Comparison of ENCODE assay signal across 17 cellular contexts in the genomic region with DNA sequence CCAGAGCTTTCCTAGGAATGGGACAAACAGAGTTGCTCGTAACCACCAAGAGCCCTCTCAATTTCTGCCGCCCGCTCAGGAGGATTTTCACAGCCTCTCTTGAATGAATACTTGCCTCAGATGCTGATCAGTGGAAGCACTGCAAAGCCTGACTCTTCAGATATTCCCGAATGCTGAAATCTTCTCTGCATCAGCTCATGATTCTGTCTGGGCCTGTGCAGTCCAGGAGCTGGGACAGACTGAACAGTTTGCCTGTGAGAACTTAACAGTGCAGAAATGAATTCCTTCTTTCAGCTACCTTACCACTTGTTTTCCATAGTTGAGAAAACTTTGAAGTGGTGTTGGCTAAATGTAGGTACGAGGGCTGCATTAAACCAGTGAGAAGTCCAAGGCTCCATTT. TPM values are rescaled to one million over a fixed set of nuclear protein-coding genes. Genes with fewer than 3 reads are reported as not detected.
DNase-seq lines count a peak whose midpoint lies in the region; ATAC-seq and TF ChIP-seq lines count a peak whose summit lies in the region.
"Had no signal": no experiment of that assay in that cellular context is flagged by ENCODE, and none has a peak within 500 bp of the region (broad histone marks: within the 10 kb centered on the region; RNA-seq: fewer than 3 reads in every experiment).

No MANE protein-coding gene starts in this region.

- H3K36me3 Mint-ChIP-seq in progenitor cell of endocrine pancreas (ENCODE audit: insufficient read depth) = peaks cover 8% of the 10 kb centered on the region
- H3K36me3 Mint-ChIP-seq: activated naive CD4-positive, alpha-beta T cell treated with anti-CD3 and anti-CD28 coated beads, Interleukin-2, amount 10 ng/mL, durations not matched to agents 7 days and 5 days; CD4-positive, alpha-beta memory T cell; memory B cell had no signal

- DNase-seq in Right ventricle myocardium superior = peak; percentile 19
- DNase-seq in left cardiac atrium = no peak
- DNase-seq in left ventricle myocardium inferior = no peak
- DNase-seq in progenitor cell of endocrine pancreas (ENCODE audit: low spot score, unreplicated experiment) = no peak
- DNase-seq in NCI-H146 treated with DMSO at 0.1 percent for 48 hours (lab: John Stamatoyannopoulos, UW; ENCODE audit: unreplicated experiment) = no peak
- no peak for DNase-seq in activated CD8-positive, alpha-beta memory T cell treated with anti-CD3 and anti-CD28 coated beads, Interleukin-2, amount 50 U/mL, for 48 hours
- DNase-seq in ascending aorta (ENCODE audit: low spot score in 2 of 2) = no peak
- no peak for DNase-seq in EL
- DNase-seq: activated naive CD4-positive, alpha-beta T cell treated with anti-CD3 and anti-CD28 coated beads, Interleukin-2, amount 10 ng/mL, durations not matched to agents 7 days and 5 days; CD4-positive, alpha-beta memory T cell; erythroblast; MM.1S; NCI-H2081 treated with DMSO at 0.1 percent for 48 hours; stimulated activated CD4-positive, alpha-beta T cell treated with anti-CD3 and anti-CD28 coated beads, Interleukin-2, amount 100 ng/mL, for 48 hours had no signal

- H3K4me3 ChIP-seq in left ventricle myocardium inferior (no peak overlapping the region), ascending aorta (no peak overlapping the region)
- H3K4me3 ChIP-seq: A549, SK-N-MC had no signal

- H3K27ac Mint-ChIP-seq in progenitor cell of endocrine pancreas = peak overlapping the region; percentile 60
- H3K27ac Mint-ChIP-seq: activated naive CD4-positive, alpha-beta T cell treated with anti-CD3 and anti-CD28 coated beads, Interleukin-2, amount 10 ng/mL, durations not matched to agents 7 days and 5 days; CD4-positive, alpha-beta memory T cell; memory B cell had no signal

- TF ChIP-seq CTCF in left ventricle myocardium inferior (IDR thresholded peaks at IDR 0.05; ENCODE audit: borderline replicate concordance) (no peak), progenitor cell of endocrine pancreas (IDR thresholded peaks at IDR 0.05; ENCODE audit: unreplicated experiment) (no peak), ascending aorta (IDR thresholded peaks at IDR 0.05) (no peak)

- H3K9me3 Mint-ChIP-seq in progenitor cell of endocrine pancreas (ENCODE audit: low read depth) = peaks cover 5% of the 10 kb centered on the region
- H3K9me3 Mint-ChIP-seq: activated naive CD4-positive, alpha-beta T cell treated with anti-CD3 and anti-CD28 coated beads, Interleukin-2, amount 10 ng/mL, durations not matched to agents 7 days and 5 days; memory B cell had no signal

- no peak overlapping the region for H3K4me3 Mint-ChIP-seq in progenitor cell of endocrine pancreas (ENCODE audit: low read depth)
- H3K4me3 Mint-ChIP-seq: activated naive CD4-positive, alpha-beta T cell treated with anti-CD3 and anti-CD28 coated beads, Interleukin-2, amount 10 ng/mL, durations not matched to agents 7 days and 5 days; CD4-positive, alpha-beta memory T cell; memory B cell had no signal

- intact Hi-C loops in Right ventricle myocardium superior (cut with DNase I) (no loop called here), left cardiac atrium (cut with DNase I) (loop anchor here in 1 of 2 donors (5.0 kb wide), 1 partner anchor 42 kb away; no protein-coding TSS in a partner anchor), left ventricle myocardium inferior (cut with micrococcal nuclease) (no loop called here), ascending aorta (cut with DNase I) (no loop called here)

- ATAC-seq in Right ventricle myocardium superior (ENCODE audit: poor library complexity) (peak; percentile 5), left cardiac atrium (no peak)

- peaks cover 91% of the 10 kb centered on the region for H3K4me1 ChIP-seq in left ventricle myocardium inferior
- no peaks in the 10 kb centered on the region for H3K4me1 ChIP-seq in ascending aorta

- no peaks in the 10 kb centered on the region for H3K27me3 Mint-ChIP-seq in progenitor cell of endocrine pancreas
- H3K27me3 Mint-ChIP-seq: activated naive CD4-positive, alpha-beta T cell treated with anti-CD3 and anti-CD28 coated beads, Interleukin-2, amount 10 ng/mL, durations not matched to agents 7 days and 5 days; CD4-positive, alpha-beta memory T cell had no signal

- H3K9me3 ChIP-seq in left ventricle myocardium inferior (replicated peaks) = no peaks in the 10 kb centered on the region
- no peaks in the 10 kb centered on the region for H3K9me3 ChIP-seq in ascending aorta
- H3K9me3 ChIP-seq: A549 had no signal

- H3K36me3 ChIP-seq in left ventricle myocardium inferior (no peaks in the 10 kb centered on the region), ascending aorta (no peaks in the 10 kb centered on the region)

- H3K4me1 Mint-ChIP-seq in progenitor cell of endocrine pancreas (ENCODE audit: low read depth) = peaks cover 29% of the 10 kb centered on the region
- H3K4me1 Mint-ChIP-seq: activated naive CD4-positive, alpha-beta T cell treated with anti-CD3 and anti-CD28 coated beads, Interleukin-2, amount 10 ng/mL, durations not matched to agents 7 days and 5 days; CD4-positive, alpha-beta memory T cell; memory B cell had no signal

- H3K27ac ChIP-seq in left ventricle myocardium inferior (replicated peaks) (peak overlapping the region; percentile 86), ascending aorta (peak overlapping the region in 1 of 2 donors; percentile 21)
- H3K27ac ChIP-seq: SK-N-MC had no signal

- H3K27me3 ChIP-seq in left ventricle myocardium inferior (ENCODE audit: low read depth) (no peaks in the 10 kb centered on the region), ascending aorta (no peaks in the 10 kb centered on the region)

RNA-seq across cellular contexts. Expression of gene ZNF462, which starts 17.1 kb away (rescaled TPM):
- total RNA-seq in Right ventricle myocardium superior = 21.2 TPM
- total RNA-seq in left cardiac atrium = 10 to 100 TPM; 18.6 to 29.3 TPM
- total RNA-seq in left ventricle myocardium inferior = 29.2 TPM
- total RNA-seq in progenitor cell of endocrine pancreas = 102 and 103 TPM in 2 replicates
- total RNA-seq in ascending aorta = 8.8 TPM
